ENCODE assay signal across 1 cellular context in genomic region chr3:101781166-101781565, GRCh38.
TF ChIP-seq lines count a peak whose summit lies in the region.

No MANE protein-coding gene starts in this region.

TF ChIP-seq in H1, 55 proteins besides CTCF, POLR2A, EP300 and RAD21:
- TF ChIP-seq MAX (IDR thresholded peaks at IDR 0.05), result no peak
- TF ChIP-seq BCL11A (IDR thresholded peaks at IDR 0.05; ENCODE audit: low read depth in 2 of 2, low read length in 2 of 2), result no peak
- no peak for TF ChIP-seq CREB1 (IDR thresholded peaks at IDR 0.05)
- no peak for TF ChIP-seq SIN3A (conservative IDR thresholded peaks at IDR 0.05 in 1 of 2, IDR thresholded peaks at IDR 0.05 in 1 of 2; ENCODE audit: low read depth in 1 of 2, low read length in 2 of 2)
- no peak for TF ChIP-seq TCF12 (IDR thresholded peaks at IDR 0.05; ENCODE audit: low read depth, low read length)
- no peak for TF ChIP-seq GTF2F1 (IDR thresholded peaks at IDR 0.05; ENCODE audit: borderline replicate concordance, low read depth, low read length)
- TF ChIP-seq FOSL1 (IDR thresholded peaks at IDR 0.05; ENCODE audit: insufficient read depth, low read depth, low read length), result no peak
- TF ChIP-seq CTBP2 (IDR thresholded peaks at IDR 0.05; ENCODE audit: borderline replicate concordance, insufficient read depth, insufficient read length, low read length), result no peak
- TF ChIP-seq SAP30 (IDR thresholded peaks at IDR 0.05; ENCODE audit: insufficient read depth, insufficient replicate concordance, low read length), result no peak
- no peak for TF ChIP-seq USF2 (IDR thresholded peaks at IDR 0.05; ENCODE audit: low read length)
- no peak for TF ChIP-seq PHF8 (conservative IDR thresholded peaks at IDR 0.05; ENCODE audit: low read depth, low read length)
- no peak for TF ChIP-seq CHD7 (IDR thresholded peaks at IDR 0.05; ENCODE audit: insufficient replicate concordance, low read length)
- no peak for TF ChIP-seq KDM1A (IDR thresholded peaks at IDR 0.05; ENCODE audit: borderline replicate concordance, low read length)
- no peak for TF ChIP-seq EZH2 (IDR thresholded peaks at IDR 0.05; ENCODE audit: low read depth, low read length, severe bottlenecking)
- no peak for TF ChIP-seq SRF (IDR thresholded peaks at IDR 0.05; ENCODE audit: low read depth, low read length)
- no peak for TF ChIP-seq HDAC6 (IDR thresholded peaks at IDR 0.05; ENCODE audit: low read depth, low read length)
- TF ChIP-seq JUND (IDR thresholded peaks at IDR 0.05; ENCODE audit: low read length), result no peak
- no peak for TF ChIP-seq YY1 (IDR thresholded peaks at IDR 0.05; ENCODE audit: low read depth, low read length)
